ENCODE assay signal across 15 cellular contexts in genomic region chr15:33584797-33585196, GRCh38.
DNase-seq lines count a peak whose midpoint lies in the region; ATAC-seq and TF ChIP-seq lines count a peak whose summit lies in the region.
"Had no signal": no experiment of that assay in that cellular context is flagged by ENCODE, and none has a peak within 500 bp of the region (broad histone marks: within the 10 kb centered on the region; RNA-seq: fewer than 3 reads in every experiment).

No MANE protein-coding gene starts in this region.

- intact Hi-C loops in left ventricle myocardium superior (cut with micrococcal nuclease): no loop called here
- intact Hi-C loops in left ventricle myocardium inferior (cut with micrococcal nuclease): no loop called here

- H3K9me3 ChIP-seq in left ventricle myocardium inferior (replicated peaks): peaks cover 11% of the 10 kb centered on the region
- H3K9me3 ChIP-seq: tibial nerve had no signal

- peaks cover 4% of the 10 kb centered on the region for H3K27me3 ChIP-seq in left ventricle myocardium inferior (ENCODE audit: low read depth)
- H3K27me3 ChIP-seq: tibial nerve had no signal

- ATAC-seq in left ventricle myocardium superior: peak; percentile 55
- no peak for ATAC-seq in GM19397 (IDR thresholded peaks at IDR 0.05; ENCODE audit: unreplicated experiment)
- ATAC-seq: activated CD8-positive, alpha-beta memory T cell treated with anti-CD3 and anti-CD28 coated beads, Interleukin-2, amount 10 ng/mL, durations not matched to agents 7 days and 5 days had no signal

- no peak overlapping the region for H3K27ac ChIP-seq in left ventricle myocardium inferior (replicated peaks)
- H3K27ac ChIP-seq: tibial nerve, VCaP had no signal

- no peaks in the 10 kb centered on the region for H3K4me1 ChIP-seq in left ventricle myocardium inferior
- H3K4me1 ChIP-seq: tibial nerve had no signal

- no peak overlapping the region for H3K4me3 ChIP-seq in left ventricle myocardium inferior
- H3K4me3 ChIP-seq: tibial nerve had no signal

- H3K36me3 ChIP-seq in left ventricle myocardium inferior: no peaks in the 10 kb centered on the region
- H3K36me3 ChIP-seq: tibial nerve had no signal

- no peak for TF ChIP-seq CTCF in left ventricle myocardium inferior (IDR thresholded peaks at IDR 0.05; ENCODE audit: borderline replicate concordance)

- DNase-seq in left ventricle myocardium superior (no peak), left ventricle myocardium inferior (no peak), SW480 (ENCODE audit: low spot score) (peak; percentile 19), foreskin melanocyte (peak; percentile 51), NCI-H1436 (lab: John Stamatoyannopoulos, UW) (no peak), NCI-H1092 (lab: John Stamatoyannopoulos, UW) (no peak)
- DNase-seq in effector CD4-positive, alpha-beta T cell: no peak
- DNase-seq: activated CD8-positive, alpha-beta memory T cell treated with anti-CD3 and anti-CD28 coated beads, Interleukin-2, amount 10 ng/mL, durations not matched to agents 7 days and 5 days; activated naive CD8-positive, alpha-beta T cell treated with anti-CD3 and anti-CD28 coated beads for 36 hours; immature natural killer cell; NCI-H1092 treated with DMSO at 0.1 percent for 48 hours; SIG-M5 had no signal

Comparison
In these comparisons a context has a peak if more than half of its experiments do, and no peak if none do; other contexts are left out.
1. DNase-seq: peak in SW480 (single experiment) and foreskin melanocyte (single experiment); none in left ventricle myocardium superior (single experiment), left ventricle myocardium inferior (single experiment), NCI-H1436 (single experiment), NCI-H1092 (single experiment) and effector CD4-positive, alpha-beta T cell (single experiment).